In the genomic region with DNA sequence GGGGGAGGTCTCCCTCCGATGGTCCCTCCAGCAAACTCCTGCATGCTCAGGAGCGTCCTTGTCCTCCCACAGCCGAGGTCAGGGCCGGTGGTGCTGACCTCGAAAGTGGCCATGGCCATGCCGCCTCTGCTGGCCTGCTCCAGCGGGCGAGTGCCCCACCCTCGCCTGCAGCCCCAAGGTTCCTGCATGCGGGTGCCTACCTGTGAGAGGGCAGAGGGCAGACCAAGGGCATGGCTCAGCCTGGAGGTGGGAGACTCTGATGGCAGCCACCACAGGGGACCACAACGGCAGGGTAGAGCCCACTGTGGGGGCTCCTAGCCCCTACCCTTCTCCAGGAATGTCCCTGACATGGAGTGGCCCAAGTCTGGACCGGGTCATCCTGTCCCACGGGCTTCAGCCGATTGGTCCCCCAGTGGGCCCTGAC, we compare ENCODE assay signal across 25 cellular contexts. TPM values are rescaled to one million over a fixed set of nuclear protein-coding genes. Genes with fewer than 3 reads are reported as not detected.
A peak's percentile ranks its signal among the peaks of the same experiment; 100 is the strongest.
DNase-seq lines count a peak whose midpoint lies in the region; ATAC-seq and TF ChIP-seq lines count a peak whose summit lies in the region.
"Had no signal": no experiment of that assay in that cellular context is flagged by ENCODE, and none has a peak within 500 bp of the region (broad histone marks: within the 10 kb centered on the region; RNA-seq: fewer than 3 reads in every experiment).

No MANE protein-coding gene starts in this region.

- H2AK5ac ChIP-seq in neuronal stem cell (ENCODE audit: low read depth, low read length): peak overlapping the region; percentile 56

- peak overlapping the region; percentile 89 for H3K23ac ChIP-seq in neuronal stem cell (ENCODE audit: low read depth, low read length, poor library complexity)

- no peak overlapping the region for H2BK120ac ChIP-seq in neuronal stem cell (ENCODE audit: low read depth, low read length)

- H2BK5ac ChIP-seq in neuronal stem cell (ENCODE audit: low read length): no peak overlapping the region

- H3K4me3 Mint-ChIP-seq in GM23338: no peak overlapping the region
- no peak overlapping the region for H3K4me3 Mint-ChIP-seq in T-helper 2 cell treated with Interferon-gamma antibody and Interleukin-4, amounts not matched to agents 5 μg/mL and 100 μg/mL, for 36 hours
- H3K4me3 Mint-ChIP-seq: CD8-positive, alpha-beta T cell; HFFc6 had no signal

- H4K20me1 ChIP-seq in BLaER1: no peaks in the 10 kb centered on the region
- no peaks in the 10 kb centered on the region for H4K20me1 ChIP-seq in GM23338 (replicated peaks; ENCODE audit: insufficient read depth)
- no peaks in the 10 kb centered on the region for H4K20me1 ChIP-seq in smooth muscle cell (ENCODE audit: low read depth)

- ATAC-seq in GM23338 (no peak), HG03045 (IDR thresholded peaks at IDR 0.05; ENCODE audit: unreplicated experiment) (no peak)
- ATAC-seq: CD8-positive, alpha-beta T cell; GM12878; HCT116 had no signal

- DNase-seq in GM23338 (ENCODE audit: low spot score) (no peak), coronary artery (ENCODE audit: low spot score) (peak; percentile 53), neuronal stem cell (ENCODE audit: low spot score) (no peak), smooth muscle cell (lab: John Stamatoyannopoulos, UW; ENCODE audit: unreplicated experiment) (no peak), COR-L47 (lab: John Stamatoyannopoulos, UW) (no peak)
- DNase-seq in T-helper 2 cell treated with Interferon-gamma antibody and Interleukin-4, amounts not matched to agents 5 μg/mL and 100 μg/mL, for 36 hours (ENCODE audit: low spot score): no peak
- DNase-seq: 8988T; ACHN; AML-193; BE2C; CD4-positive, CD25-positive, alpha-beta regulatory T cell; CD8-positive, alpha-beta T cell; DMS 273 treated with DMSO at 0.1 percent for 48 hours; DMS79; EL; GDM1; GOT3; HFFc6 had no signal

- no peaks in the 10 kb centered on the region for H3F3A ChIP-seq in GM23338 (replicated peaks; ENCODE audit: low read depth)
- H3F3A ChIP-seq in smooth muscle cell (ENCODE audit: low read depth): no peaks in the 10 kb centered on the region

- no peak overlapping the region for H3K14ac ChIP-seq in neuronal stem cell (ENCODE audit: low read length)

- H3K4me1 ChIP-seq in BLaER1 (peaks cover 96% of the 10 kb centered on the region), GM23338 (ENCODE audit: insufficient read depth) (peaks cover 2% of the 10 kb centered on the region), neuronal stem cell (ENCODE audit: control insufficient read depth in 2 of 2, insufficient read depth in 1 of 2, low read depth in 1 of 2, low read length in 2 of 2) (peaks cover 4 to 15% of the 10 kb centered on the region in 2 donors), smooth muscle cell (ENCODE audit: low read depth) (no peaks in the 10 kb centered on the region)

- H3K79me2 ChIP-seq in GM23338 (replicated peaks; ENCODE audit: insufficient read depth) (no peaks in the 10 kb centered on the region), smooth muscle cell (ENCODE audit: low read depth) (no peaks in the 10 kb centered on the region)

- peak overlapping the region; percentile 58 for H2BK12ac ChIP-seq in neuronal stem cell (ENCODE audit: low read length)

- TF ChIP-seq CTCF in GM23338 (conservative IDR thresholded peaks at IDR 0.05; ENCODE audit: low read depth in 2 of 2) (no peak), coronary artery (IDR thresholded peaks at IDR 0.05) (no peak), smooth muscle cell (IDR thresholded peaks at IDR 0.05; ENCODE audit: borderline replicate concordance, insufficient read depth, poor library complexity, severe bottlenecking) (no peak)

- H3K27me3 ChIP-seq in BLaER1: no peaks in the 10 kb centered on the region
- no peaks in the 10 kb centered on the region for H3K27me3 ChIP-seq in GM23338 (ENCODE audit: insufficient read depth)
- peaks cover 0 to 64% (median 0%) of the 10 kb centered on the region in 3 experiments for H3K27me3 ChIP-seq in neuronal stem cell (ENCODE audit: control insufficient read depth in 3 of 3, insufficient read depth in 3 of 3, low read depth in 1 of 3, low read length in 3 of 3)
- H3K27me3 ChIP-seq in smooth muscle cell (ENCODE audit: low read depth): no peaks in the 10 kb centered on the region
- H3K27me3 ChIP-seq: BE2C had no signal

- H3K36me3 Mint-ChIP-seq in GM23338 (ENCODE audit: low read depth): no peaks in the 10 kb centered on the region
- no peaks in the 10 kb centered on the region for H3K36me3 Mint-ChIP-seq in T-helper 2 cell treated with Interferon-gamma antibody and Interleukin-4, amounts not matched to agents 5 μg/mL and 100 μg/mL, for 36 hours (ENCODE audit: low read depth)
- H3K36me3 Mint-ChIP-seq: CD4-positive, CD25-positive, alpha-beta regulatory T cell; CD8-positive, alpha-beta T cell had no signal

- H3K9me3 ChIP-seq in BLaER1: no peaks in the 10 kb centered on the region
- H3K9me3 ChIP-seq in neuronal stem cell (replicated peaks in 1 of 2; ENCODE audit: control insufficient read depth in 2 of 2, insufficient read depth in 1 of 2, low read depth in 1 of 2, low read length in 2 of 2): peaks cover 0 to 3% of the 10 kb centered on the region in 2 donors
- H3K9me3 ChIP-seq in smooth muscle cell (replicated peaks; ENCODE audit: low read depth): no peaks in the 10 kb centered on the region
- H3K9me3 ChIP-seq: A549, BE2C had no signal

- peak overlapping the region; percentile 49 for H2BK15ac ChIP-seq in neuronal stem cell (ENCODE audit: low read length)

- peaks cover 3% of the 10 kb centered on the region for H3K79me1 ChIP-seq in neuronal stem cell (ENCODE audit: low read depth, low read length)

- H3K4me3 ChIP-seq in BLaER1: no peak overlapping the region
- H3K4me3 ChIP-seq in GM23338: no peak overlapping the region
- no peak overlapping the region for H3K4me3 ChIP-seq in coronary artery
- H3K4me3 ChIP-seq in neuronal stem cell (ENCODE audit: low read length in 2 of 2): no peak overlapping the region
- H3K4me3 ChIP-seq in smooth muscle cell: no peak overlapping the region
- H3K4me3 ChIP-seq: A549, GM12878 had no signal

- H3K9ac ChIP-seq in BLaER1 (no peak overlapping the region), neuronal stem cell (ENCODE audit: low read depth, low read length, poor library complexity) (peak overlapping the region; percentile 84), smooth muscle cell (ENCODE audit: low read depth) (no peak overlapping the region)

- 0 out of 2 replicates have a peak overlapping the region, but pooled peaks have one; percentile 17 for H3K4me2 ChIP-seq in BLaER1
- H3K4me2 ChIP-seq in GM23338: no peak overlapping the region
- H3K4me2 ChIP-seq in neuronal stem cell (ENCODE audit: insufficient read depth, low read length, poor library complexity, severe bottlenecking): no peak overlapping the region
- H3K4me2 ChIP-seq in smooth muscle cell: no peak overlapping the region
- H3K4me2 ChIP-seq: A549 had no signal

- no peak overlapping the region for H3K4ac ChIP-seq in neuronal stem cell (ENCODE audit: low read length)

- H2AFZ ChIP-seq in GM23338 (peak overlapping the region; percentile 94), neuronal stem cell (ENCODE audit: low read length) (no peak overlapping the region), smooth muscle cell (ENCODE audit: low read depth) (no peak overlapping the region)

- WGBS in neuronal stem cell (ENCODE audit: extremely low coverage in 2 of 2, insufficient read length in 2 of 2, insufficient replicate concordance in 1 of 2), 2 donors: no CpG with 5 or more reads among the region's 14 CpGs
- WGBS in smooth muscle cell (ENCODE audit: low lambda C conversion rate): 90% methylated on average over 14 of the region's 14 CpGs

- H4K8ac ChIP-seq in neuronal stem cell (ENCODE audit: low read depth, low read length): no peak overlapping the region

- H3K27me3 Mint-ChIP-seq in GM23338 (ENCODE audit: insufficient read depth, low read depth, poor library complexity): peaks cover 17% of the 10 kb centered on the region
- H3K27me3 Mint-ChIP-seq in T-helper 2 cell treated with Interferon-gamma antibody and Interleukin-4, amounts not matched to agents 5 μg/mL and 100 μg/mL, for 36 hours (ENCODE audit: low read depth): no peaks in the 10 kb centered on the region
- H3K27me3 Mint-ChIP-seq: CD4-positive, CD25-positive, alpha-beta regulatory T cell had no signal

- no peak overlapping the region for H3K27ac Mint-ChIP-seq in GM23338
- H3K27ac Mint-ChIP-seq in T-helper 2 cell treated with Interferon-gamma antibody and Interleukin-4, amounts not matched to agents 5 μg/mL and 100 μg/mL, for 36 hours: no peak overlapping the region
- H3K27ac Mint-ChIP-seq: CD4-positive, CD25-positive, alpha-beta regulatory T cell; CD8-positive, alpha-beta T cell; HFFc6 had no signal

- H3K27ac ChIP-seq in BLaER1: peak overlapping the region; percentile 35; the same call in 1 of the 2 replicates
- no peak overlapping the region for H3K27ac ChIP-seq in GM23338 (ENCODE audit: low read depth)
- no peak overlapping the region for H3K27ac ChIP-seq in coronary artery
- H3K27ac ChIP-seq in neuronal stem cell (replicated peaks; ENCODE audit: low read length): no peak overlapping the region
- H3K27ac ChIP-seq in smooth muscle cell (ENCODE audit: low read depth): no peak overlapping the region
- H3K27ac ChIP-seq: A549, C4-2B had no signal

- H4K91ac ChIP-seq in neuronal stem cell (ENCODE audit: low read depth, low read length, poor library complexity): no peak overlapping the region

- H3K18ac ChIP-seq in neuronal stem cell (ENCODE audit: low read length): peak overlapping the region; percentile 81

- H3K9me3 Mint-ChIP-seq in GM23338: no peaks in the 10 kb centered on the region
- H3K9me3 Mint-ChIP-seq in T-helper 2 cell treated with Interferon-gamma antibody and Interleukin-4, amounts not matched to agents 5 μg/mL and 100 μg/mL, for 36 hours: no peaks in the 10 kb centered on the region
- H3K9me3 Mint-ChIP-seq: CD4-positive, CD25-positive, alpha-beta regulatory T cell; CD8-positive, alpha-beta T cell; H9; HFFc6 had no signal

- peaks cover 18% of the 10 kb centered on the region for H3K4me1 Mint-ChIP-seq in GM23338
- peaks cover 3% of the 10 kb centered on the region for H3K4me1 Mint-ChIP-seq in T-helper 2 cell treated with Interferon-gamma antibody and Interleukin-4, amounts not matched to agents 5 μg/mL and 100 μg/mL, for 36 hours (ENCODE audit: low read depth)

- H3K36me3 ChIP-seq in BLaER1: no peaks in the 10 kb centered on the region
- no peaks in the 10 kb centered on the region for H3K36me3 ChIP-seq in GM23338 (ENCODE audit: insufficient read depth)
- H3K36me3 ChIP-seq in neuronal stem cell (replicated peaks in 1 of 2; ENCODE audit: control insufficient read depth in 2 of 2, insufficient read depth in 2 of 2, low read length in 2 of 2): no peaks in the 10 kb centered on the region
- H3K36me3 ChIP-seq in smooth muscle cell (ENCODE audit: low read depth): no peaks in the 10 kb centered on the region
- H3K36me3 ChIP-seq: BE2C had no signal

- no peaks in the 10 kb centered on the region for H3K9me2 ChIP-seq in GM23338 (ENCODE audit: insufficient read depth)

RNA-seq across cellular contexts. Expression of a gene that starts 38.1 kb away (rescaled TPM):
- total RNA-seq in GM23338 (2014; rRNA removed; shearing (Covaris generic)): 6.5 and 8.5 TPM in 2 replicates
- polyA plus RNA-seq in GM23338 (2016; fragmentation: Nextera tagmentation; extraction: Ambion mirVana): 2.0 and 3.8 TPM in 2 replicates
- 2.1 TPM for polyA plus RNA-seq in neuronal stem cell (2013, experiment 1 of 2)
- 1.6 TPM for polyA plus RNA-seq in neuronal stem cell (2013, experiment 2 of 2)
- 2.1 and 4.3 TPM in 2 replicates for total RNA-seq in smooth muscle cell
- 2.3 and 7.1 TPM in 2 replicates for polyA plus RNA-seq in smooth muscle cell

RNA-seq across cellular contexts. Expression of a gene that starts 42.7 kb away (rescaled TPM):
- not detected in 2 replicates for total RNA-seq in GM23338 (2014; rRNA removed; shearing (Covaris generic))
- 0.24 TPM in 1 of 2 replicates, not detected in the other for polyA plus RNA-seq in GM23338 (2016; fragmentation: Nextera tagmentation; extraction: Ambion mirVana)
- not detected for polyA plus RNA-seq in neuronal stem cell (2013, experiment 1 of 2)
- not detected for polyA plus RNA-seq in neuronal stem cell (2013, experiment 2 of 2)
- 0.67 and 1.0 TPM in 2 replicates for total RNA-seq in smooth muscle cell
- polyA plus RNA-seq in smooth muscle cell: 0.44 TPM in 1 of 2 replicates, not detected in the other
- total RNA-seq: GM12878, H9, HFFc6 had no signal

RNA-seq across cellular contexts. Expression of a gene that starts 56.8 kb away (rescaled TPM):
- not detected in 2 replicates for total RNA-seq in GM23338 (2014; rRNA removed; shearing (Covaris generic))
- not detected in 2 replicates for polyA plus RNA-seq in GM23338 (2016; fragmentation: Nextera tagmentation; extraction: Ambion mirVana)
- polyA plus RNA-seq in neuronal stem cell (2013, experiment 1 of 2): not detected
- polyA plus RNA-seq in neuronal stem cell (2013, experiment 2 of 2): not detected
- total RNA-seq in smooth muscle cell: not detected in 2 replicates
- not detected in 2 replicates for polyA plus RNA-seq in smooth muscle cell
- total RNA-seq: CD4-positive, CD25-positive, alpha-beta regulatory T cell; CD8-positive, alpha-beta T cell; GM12878; H9; HFFc6 had no signal
- polyA plus RNA-seq: A549; CD4-positive, CD25-positive, alpha-beta regulatory T cell; GM12878 had no signal
